ENCODE assay signal across 8 cellular contexts in the genomic region with DNA sequence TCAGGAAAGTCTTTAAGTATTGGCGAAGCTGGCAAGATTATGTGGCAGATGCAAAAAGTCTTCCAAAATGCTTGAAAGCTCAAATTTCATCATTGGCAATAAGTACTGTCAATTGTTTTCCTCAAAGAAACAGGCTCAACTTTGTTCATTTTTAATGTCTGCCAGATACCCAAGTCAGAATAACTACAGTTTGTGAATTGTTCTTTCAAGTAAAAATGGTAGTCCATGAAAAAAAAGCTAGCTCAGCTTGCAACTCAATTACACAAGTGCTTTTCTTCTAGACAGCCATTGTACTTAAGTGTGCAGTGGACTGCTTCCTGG.
DNase-seq lines count a peak whose midpoint lies in the region; ATAC-seq and TF ChIP-seq lines count a peak whose summit lies in the region.

No MANE protein-coding gene starts in this region.

- peak overlapping the region; percentile 94 for H3K4me3 ChIP-seq in GM06990 (replicated peaks; ENCODE audit: low read depth, low read length)
- peak overlapping the region; percentile 93 for H3K4me3 ChIP-seq in OCI-LY3 (ENCODE audit: low read length)
- H3K4me3 ChIP-seq in endodermal cell (ENCODE audit: low read length), result no peak overlapping the region
- peak overlapping the region; percentile 87 for H3K4me3 ChIP-seq in psoas muscle

- intact Hi-C loops in psoas muscle (cut with DNase I), result loop anchor here (5.0 kb wide), 5 partner anchors 37 to 87 kb away; a partner anchor contains a TSS

- peaks cover 56% of the 10 kb centered on the region for H3K4me1 Mint-ChIP-seq in endodermal cell

- no peaks in the 10 kb centered on the region for H3K27me3 Mint-ChIP-seq in endodermal cell (ENCODE audit: insufficient read depth)

- H3K27me3 ChIP-seq in GM06990 (replicated peaks; ENCODE audit: control insufficient read depth, insufficient read depth, low read length), result no peaks in the 10 kb centered on the region
- no peaks in the 10 kb centered on the region for H3K27me3 ChIP-seq in OCI-LY3 (ENCODE audit: low read depth, low read length)
- H3K27me3 ChIP-seq in endodermal cell (ENCODE audit: control insufficient read depth, insufficient read depth, low read length, poor library complexity, severe bottlenecking), result no peaks in the 10 kb centered on the region
- no peaks in the 10 kb centered on the region for H3K27me3 ChIP-seq in psoas muscle (ENCODE audit: insufficient read depth in 3 of 3, low read length in 2 of 3)

- no peaks in the 10 kb centered on the region for H3K9me3 Mint-ChIP-seq in endodermal cell

- no peak for ATAC-seq in psoas muscle
- no peak for ATAC-seq in HG03354 (IDR thresholded peaks at IDR 0.05; ENCODE audit: poor library complexity, severe bottlenecking, unreplicated experiment)

- WGBS in endodermal cell (ENCODE audit: insufficient coverage in 1 of 2, insufficient read length in 1 of 2), 2 experiments, result 98 to 100% methylated on average over 1 of the region's 1 CpG
- 46 to 94% (median 50%) methylated on average over 1 of the region's 1 CpG for WGBS in psoas muscle, 3 donors

- peak overlapping the region; percentile 89 for H3K4me3 Mint-ChIP-seq in endodermal cell

- H3K9ac ChIP-seq in OCI-LY3 (ENCODE audit: low read length) (peak overlapping the region; percentile 84), endodermal cell (ENCODE audit: extremely low read depth, low read length, poor library complexity, severe bottlenecking) (no peak overlapping the region)

- H3K4me2 ChIP-seq in OCI-LY3 (ENCODE audit: low read length), result peak overlapping the region; percentile 92

- H3K36me3 ChIP-seq in GM06990 (ENCODE audit: control insufficient read depth, insufficient read depth, low read length) (no peaks in the 10 kb centered on the region), OCI-LY3 (replicated peaks; ENCODE audit: low read depth, low read length) (no peaks in the 10 kb centered on the region), endodermal cell (ENCODE audit: control insufficient read depth, insufficient read depth, low read length) (no peaks in the 10 kb centered on the region), psoas muscle (ENCODE audit: insufficient read depth in 1 of 2, low read depth in 1 of 2) (no peaks in the 10 kb centered on the region)

- DNase-seq in GM06990 (ENCODE audit: extremely low read depth, insufficient read length), result no peak
- no peak for DNase-seq in endodermal cell
- DNase-seq in psoas muscle, result no peak
- no peak for DNase-seq in central memory CD4-positive, alpha-beta T cell
- DNase-seq in GM03348 (ENCODE audit: low spot score), result no peak
- no peak for DNase-seq in SHP77 (lab: John Stamatoyannopoulos, UW)

- H3K9me3 ChIP-seq in OCI-LY3 (ENCODE audit: insufficient read depth, low read length) (no peaks in the 10 kb centered on the region), endodermal cell (ENCODE audit: control insufficient read depth, low read length) (no peaks in the 10 kb centered on the region), psoas muscle (no peaks in the 10 kb centered on the region)

- H3K36me3 Mint-ChIP-seq in endodermal cell (ENCODE audit: low read depth), result no peaks in the 10 kb centered on the region

- H4K20me1 ChIP-seq in OCI-LY3 (ENCODE audit: insufficient read depth, low read length), result peaks cover 33% of the 10 kb centered on the region

- peaks cover 37% of the 10 kb centered on the region for H3K4me1 ChIP-seq in OCI-LY3 (ENCODE audit: low read length)
- peaks cover 8% of the 10 kb centered on the region for H3K4me1 ChIP-seq in endodermal cell (ENCODE audit: control insufficient read depth, insufficient read depth, low read length)
- H3K4me1 ChIP-seq in psoas muscle, result peaks cover 56% of the 10 kb centered on the region

- H2AFZ ChIP-seq in OCI-LY3 (ENCODE audit: low read depth, low read length), result no peak overlapping the region

- no peak overlapping the region for H3K27ac Mint-ChIP-seq in endodermal cell

- H3K27ac ChIP-seq in OCI-LY3 (ENCODE audit: low read length), result peak overlapping the region; percentile 82
- no peak overlapping the region for H3K27ac ChIP-seq in endodermal cell (ENCODE audit: low read depth, low read length)
- H3K27ac ChIP-seq in psoas muscle, result peak overlapping the region; percentile 98

- H3K79me2 ChIP-seq in OCI-LY3 (ENCODE audit: low read length), result peaks cover 44% of the 10 kb centered on the region

- TF ChIP-seq CTCF in GM06990 (IDR thresholded peaks at IDR 0.05; ENCODE audit: insufficient read depth, low read length, poor library complexity, severe bottlenecking) (no peak), OCI-LY3 (IDR thresholded peaks at IDR 0.05; ENCODE audit: low read depth, low read length) (no peak), endodermal cell (conservative IDR thresholded peaks at IDR 0.05) (no peak), psoas muscle (IDR thresholded peaks at IDR 0.05) (no peak)
